ENCODE assay signal across 10 cellular contexts in the genomic region with DNA sequence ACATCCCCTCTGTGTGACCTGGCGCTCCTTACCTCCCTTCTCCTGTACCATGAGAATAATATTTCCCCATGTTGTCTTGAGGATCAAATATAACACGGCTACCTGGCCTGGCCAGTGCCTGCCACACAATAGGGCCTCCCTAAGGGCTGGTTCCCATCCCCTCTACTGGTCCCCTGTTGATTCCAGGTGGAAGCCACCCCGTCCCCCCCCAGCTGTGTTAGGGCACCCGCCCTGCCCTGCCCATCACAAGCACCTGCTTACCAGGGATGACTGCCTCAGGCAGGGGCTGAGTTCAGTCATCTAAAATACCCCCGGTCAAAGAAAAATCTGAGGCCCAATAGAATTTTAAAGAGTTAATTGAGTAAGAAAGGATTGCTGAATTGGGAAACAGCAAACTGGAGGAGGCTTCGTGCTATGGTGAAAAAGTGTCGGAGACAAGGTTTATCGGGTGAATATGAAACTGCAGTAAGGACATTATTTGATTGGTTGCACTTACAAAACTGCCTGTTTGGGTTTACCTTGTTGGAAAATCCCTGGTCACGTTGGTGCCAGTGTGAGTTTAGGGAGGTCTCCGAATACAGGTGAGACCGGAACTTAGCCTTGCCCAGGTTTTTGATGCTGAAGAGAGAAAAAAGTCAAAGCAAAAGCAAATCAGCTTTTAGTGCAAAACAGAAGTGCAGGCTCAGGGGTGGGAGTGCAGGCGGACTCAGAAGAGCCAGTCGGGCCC. TPM values are rescaled to one million over a fixed set of nuclear protein-coding genes. Genes with fewer than 3 reads are reported as not detected.
DNase-seq lines count a peak whose midpoint lies in the region; ATAC-seq and TF ChIP-seq lines count a peak whose summit lies in the region.
"Had no signal": no experiment of that assay in that cellular context is flagged by ENCODE, and none has a peak within 500 bp of the region (broad histone marks: within the 10 kb centered on the region; RNA-seq: fewer than 3 reads in every experiment).

No MANE protein-coding gene starts in this region.

- H3K27me3 Mint-ChIP-seq in CD4-positive, alpha-beta T cell = no peaks in the 10 kb centered on the region
- H3K27me3 Mint-ChIP-seq in neural crest cell (ENCODE audit: low read depth) = no peaks in the 10 kb centered on the region

- H3K36me3 Mint-ChIP-seq in CD4-positive, alpha-beta T cell (ENCODE audit: low read depth) = peaks cover 79% of the 10 kb centered on the region
- no peaks in the 10 kb centered on the region for H3K36me3 Mint-ChIP-seq in neural crest cell (ENCODE audit: low read depth)

- CTCF ChIA-PET in CD4-positive, alpha-beta T cell (lab: Charles Lee) = interaction anchor here (1.2 kb wide), 1 partner anchor 19 kb away, joined by 3 read pairs; the partner anchor contains the start of gene APOL2

- H3K36me3 ChIP-seq in KOPT-K1 (ENCODE audit: insufficient read depth, low read length) = peaks cover 42% of the 10 kb centered on the region

- peak overlapping the region; percentile 69 for H3K4me3 Mint-ChIP-seq in CD4-positive, alpha-beta T cell
- H3K4me3 Mint-ChIP-seq in neural crest cell = no peak overlapping the region

- no peak for DNase-seq in CD4-positive, alpha-beta T cell
- DNase-seq in central memory CD4-positive, alpha-beta T cell = peak; percentile 25
- DNase-seq in neural crest cell (ENCODE audit: low read depth, low spot score) (no peak), retina (no peak), middle frontal gyrus (ENCODE audit: extremely low spot score, low spot score) (no peak), left colon (no peak)
- DNase-seq: NCI-H2081 treated with DMSO at 0.1 percent for 48 hours had no signal

- H3K27me3 ChIP-seq in CD4-positive, alpha-beta T cell (ENCODE audit: control insufficient read depth, insufficient read depth, low read length) = no peaks in the 10 kb centered on the region

- no peaks in the 10 kb centered on the region for H3K9me3 ChIP-seq in CD4-positive, alpha-beta T cell (ENCODE audit: control insufficient read depth, low read length)
- H3K9me3 ChIP-seq in KOPT-K1 (ENCODE audit: insufficient read depth, low read length, poor library complexity, severe bottlenecking) = no peaks in the 10 kb centered on the region

- intact Hi-C loops in CD4-positive, alpha-beta T cell (cut with DNase I, micrococcal nuclease) = no loop called here
- intact Hi-C loops in left colon (cut with DNase I, micrococcal nuclease) = no loop called here

- no peak overlapping the region for H3K27ac ChIP-seq in CD4-positive, alpha-beta T cell (ENCODE audit: low read depth, low read length)
- H3K27ac ChIP-seq in KOPT-K1 (ENCODE audit: low read depth, low read length, poor library complexity, severe bottlenecking) = peak overlapping the region; percentile 11

- peak overlapping the region; percentile 77 for H3K27ac Mint-ChIP-seq in CD4-positive, alpha-beta T cell
- H3K27ac Mint-ChIP-seq in neural crest cell (ENCODE audit: unreplicated experiment) = peak overlapping the region; percentile 88

- no peak for TF ChIP-seq CTCF in CD4-positive, alpha-beta T cell (IDR thresholded peaks at IDR 0.05)
- TF ChIP-seq CTCF in neural crest cell (conservative IDR thresholded peaks at IDR 0.05) = no peak

- no peaks in the 10 kb centered on the region for H3K9me3 Mint-ChIP-seq in CD4-positive, alpha-beta T cell
- no peaks in the 10 kb centered on the region for H3K9me3 Mint-ChIP-seq in neural crest cell

- peaks cover 49% of the 10 kb centered on the region for H3K4me1 Mint-ChIP-seq in CD4-positive, alpha-beta T cell (ENCODE audit: low read depth)
- peaks cover 42% of the 10 kb centered on the region for H3K4me1 Mint-ChIP-seq in neural crest cell

- POLR2A ChIA-PET in CD4-positive, alpha-beta T cell (lab: Charles Lee) = no interaction called here

- peak; percentile 52 for ATAC-seq in CD4-positive, alpha-beta T cell (ENCODE audit: poor library complexity)
- ATAC-seq in HG03280 (IDR thresholded peaks at IDR 0.05; ENCODE audit: unreplicated experiment) = no peak
- no peak for ATAC-seq in left colon

RNA-seq across cellular contexts. Expression of gene APOL1, which starts 5.2 kb away (rescaled TPM):
- 1 to 10 TPM; 6.4 to 7.3 TPM for total RNA-seq in CD4-positive, alpha-beta T cell
- total RNA-seq in neural crest cell (not detected in 2 replicates), left colon (10 to 100 TPM; 23.3 to 38.2 TPM)

RNA-seq across cellular contexts. Expression of gene APOL2, which starts 18.8 kb away (rescaled TPM):
- total RNA-seq in CD4-positive, alpha-beta T cell = 10 to 100 TPM; 17.8 to 21.8 TPM
- 14.2 and 15.7 TPM in 2 replicates for total RNA-seq in neural crest cell
- total RNA-seq in left colon = 10 to 100 TPM; 29.8 to 49.0 TPM

RNA-seq across cellular contexts. Expression of gene APOL4, which starts 56.5 kb away (rescaled TPM):
- total RNA-seq in CD4-positive, alpha-beta T cell = not detected
- total RNA-seq in neural crest cell (not detected in 2 replicates), left colon (1 to 10 TPM in 1 of 2 donors, under 1 TPM in 1; 0.95 to 2.4 TPM)
- total RNA-seq: RPMI7951 had no signal
